ENCODE assay signal across 28 cellular contexts in the genomic region with DNA sequence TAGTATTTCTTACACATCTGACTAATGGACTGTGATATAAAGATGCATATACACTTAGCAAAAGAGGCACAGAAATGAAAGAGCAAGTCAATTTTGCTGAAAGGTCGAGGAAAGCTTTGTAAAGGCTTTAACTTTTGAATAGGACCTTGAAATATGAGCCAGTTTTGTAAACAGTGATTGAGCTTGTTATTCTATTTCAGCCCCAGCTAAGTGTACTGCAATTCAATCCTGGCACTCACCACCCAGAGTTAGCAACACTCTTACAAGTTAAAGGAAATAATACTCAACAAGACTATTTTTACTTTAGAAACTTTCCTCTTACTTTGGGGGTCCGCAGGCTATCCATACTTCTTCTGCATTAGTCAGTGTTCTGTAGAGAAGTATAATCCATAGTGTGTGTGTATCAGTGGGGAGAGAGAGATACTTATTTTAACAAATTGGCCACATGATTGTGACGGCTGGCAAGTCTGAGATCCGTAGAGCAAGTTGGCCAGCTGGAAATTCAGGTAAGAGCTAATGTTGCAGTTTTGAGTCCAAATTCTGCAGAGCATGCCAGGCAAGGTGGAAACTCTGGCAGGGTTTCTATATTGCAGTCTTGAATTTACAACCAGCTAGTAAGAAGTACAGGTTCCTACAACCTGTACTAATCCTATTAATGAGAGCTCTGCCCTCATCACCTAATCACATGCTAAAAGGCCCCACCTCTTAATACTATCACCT. TPM values are rescaled to one million over a fixed set of nuclear protein-coding genes. Genes with fewer than 3 reads are reported as not detected.
DNase-seq lines count a peak whose midpoint lies in the region; ATAC-seq and TF ChIP-seq lines count a peak whose summit lies in the region.
"Had no signal": no experiment of that assay in that cellular context is flagged by ENCODE, and none has a peak within 500 bp of the region (broad histone marks: within the 10 kb centered on the region; RNA-seq: fewer than 3 reads in every experiment).

No MANE protein-coding gene starts in this region.

- H3K4me2 ChIP-seq in BLaER1 treated with 17β-estradiol and CSF1 and Interleukin-3, amounts not matched to agents 10 nM and 100 nM: peak overlapping the region in 6 of 11 experiments; percentile 0 to 36 (median 28); a peak in 8 of 22 replicates
- H3K4me2 ChIP-seq: GM23338, hepatocyte had no signal

- no peaks in the 10 kb centered on the region for H3K27me3 ChIP-seq in BLaER1 treated with 17β-estradiol and CSF1 and Interleukin-3, amounts not matched to agents 10 nM and 100 nM
- no peaks in the 10 kb centered on the region for H3K27me3 ChIP-seq in RWPE2 (ENCODE audit: insufficient read depth, poor library complexity, severe bottlenecking)
- H3K27me3 ChIP-seq: gastrocnemius medialis, hepatocyte, right lobe of liver had no signal

- peaks cover 14 to 71% (median 39%) of the 10 kb centered on the region in 10 experiments for H3K4me1 ChIP-seq in BLaER1 treated with 17β-estradiol and CSF1 and Interleukin-3, amounts not matched to agents 10 nM and 100 nM
- peaks cover 1% of the 10 kb centered on the region for H3K4me1 ChIP-seq in RWPE2 (ENCODE audit: insufficient read depth, poor library complexity, severe bottlenecking)
- H3K4me1 ChIP-seq: gastrocnemius medialis, right lobe of liver had no signal

- peaks cover 41 to 69% (median 61%) of the 10 kb centered on the region in 11 experiments for H3K9me3 ChIP-seq in BLaER1 treated with 17β-estradiol and CSF1 and Interleukin-3, amounts not matched to agents 10 nM and 100 nM (replicated peaks in 1 of 11)
- no peaks in the 10 kb centered on the region for H3K9me3 ChIP-seq in RWPE2 (ENCODE audit: severe bottlenecking)
- H3K9me3 ChIP-seq: gastrocnemius medialis, right lobe of liver had no signal

- ATAC-seq in RWPE2 (ENCODE audit: low read depth): peak; percentile 41; the same call in 1 of the 3 replicates
- ATAC-seq: gastrocnemius medialis; GM23338; left lobe of liver; right lobe of liver; stimulated activated effector memory CD8-positive, alpha-beta T cell treated with anti-CD3 and anti-CD28 coated beads, Interleukin-12 subunit alpha, Interleukin-12 subunit beta, amount 100 ng/mL, for 72 hours had no signal

- peak overlapping the region in 4 of 11 experiments; percentile 34 to 56 (median 50); a peak in 6 of 22 replicates for H3K27ac ChIP-seq in BLaER1 treated with 17β-estradiol and CSF1 and Interleukin-3, amounts not matched to agents 10 nM and 100 nM
- no peak overlapping the region for H3K27ac ChIP-seq in RWPE2 (ENCODE audit: poor library complexity, severe bottlenecking)
- H3K27ac ChIP-seq: gastrocnemius medialis, hepatocyte, right lobe of liver, WERI-Rb-1 had no signal

- peak; percentile 76 for DNase-seq in LNCaP clone FGC (ENCODE audit: low read depth)
- no peak for DNase-seq in RWPE2 (ENCODE audit: low spot score)
- DNase-seq in iris pigment epithelial cell (ENCODE audit: low read depth): peak; percentile 65
- no peak for DNase-seq in cerebellum (ENCODE audit: low spot score)
- no peak for DNase-seq in NCI-H1930 (lab: John Stamatoyannopoulos, UW)
- DNase-seq in NCI-H2029 (lab: John Stamatoyannopoulos, UW): no peak
- no peak for DNase-seq in NCI-H1694 treated with DMSO at 0.1 percent for 48 hours (lab: John Stamatoyannopoulos, UW)
- DNase-seq: activated CD4-positive, alpha-beta T cell treated with anti-CD3 and anti-CD28 coated beads, Interleukin-2, amount 10 ng/mL, durations not matched to agents 7 days and 5 days; activated T-cell treated with anti-CD3 and anti-CD28 coated beads, Interleukin-2, amount 50 U/mL, for 48 hours; CD4-positive, CD25-positive, alpha-beta regulatory T cell; effector CD8-positive, alpha-beta T cell; gastrocnemius medialis; KBM-7; mesenchymal stem cell; NCI-H1417 treated with DMSO at 0.1 percent for 48 hours; NCI-H526 treated with DMSO at 0.1 percent for 48 hours; posterior cingulate gyrus; right lobe of liver; Right ventricle myocardium superior; stimulated activated CD4-positive, alpha-beta T cell treated with anti-CD3 and anti-CD28 coated beads, Interleukin-4, amount 100 ng/mL, for 24 hours; WERI-Rb-1 had no signal

- no peak for TF ChIP-seq CTCF in LNCaP clone FGC (IDR thresholded peaks at IDR 0.05; ENCODE audit: control insufficient read depth, extremely low read depth, insufficient read depth)
- no peak for TF ChIP-seq CTCF in RWPE2 (IDR thresholded peaks at IDR 0.05; ENCODE audit: poor library complexity, severe bottlenecking)

- no peaks in the 10 kb centered on the region for H4K20me1 ChIP-seq in BLaER1 treated with 17β-estradiol and CSF1 and Interleukin-3, amounts not matched to agents 10 nM and 100 nM

- H3K9ac ChIP-seq in BLaER1 treated with 17β-estradiol and CSF1 and Interleukin-3, amounts not matched to agents 10 nM and 100 nM: no peak overlapping the region

- H3K36me3 ChIP-seq in BLaER1 treated with 17β-estradiol and CSF1 and Interleukin-3, amounts not matched to agents 10 nM and 100 nM: peaks cover 0 to 28% (median 0%) of the 10 kb centered on the region in 11 experiments; a peak in 5 of 22 replicates
- no peaks in the 10 kb centered on the region for H3K36me3 ChIP-seq in RWPE2 (ENCODE audit: low read depth)
- H3K36me3 ChIP-seq: gastrocnemius medialis, right lobe of liver, WERI-Rb-1 had no signal

- H3K4me3 ChIP-seq in BLaER1 treated with 17β-estradiol and CSF1 and Interleukin-3, amounts not matched to agents 10 nM and 100 nM: no peak overlapping the region; a peak in 1 of 20 replicates
- H3K4me3 ChIP-seq in LNCaP clone FGC (ENCODE audit: low read depth, low read length) (no peak overlapping the region), RWPE2 (ENCODE audit: severe bottlenecking) (no peak overlapping the region)
- H3K4me3 ChIP-seq: gastrocnemius medialis, GM23338, hepatocyte, right lobe of liver had no signal

RNA-seq across cellular contexts. Expression of a gene that starts 33.5 kb away (rescaled TPM):
- 0.27 TPM for total RNA-seq in cerebellum
- total RNA-seq: GM23338 had no signal

RNA-seq across cellular contexts. Expression of a gene that starts 48.2 kb away (rescaled TPM):
- total RNA-seq in cerebellum: 0.64 TPM
- total RNA-seq: activated CD4-positive, alpha-beta T cell treated with anti-CD3 and anti-CD28 coated beads, Interleukin-2, amount 10 ng/mL, durations not matched to agents 7 days and 5 days; CD4-positive, CD25-positive, alpha-beta regulatory T cell; gastrocnemius medialis; GM23338; hepatocyte; left lobe of liver; right lobe of liver; Right ventricle myocardium superior; subcutaneous adipose tissue; urinary bladder had no signal

Comparison
In these comparisons a context has a peak if more than half of its experiments do, and no peak if none do; other contexts are left out.
1. DNase-seq: peak in LNCaP clone FGC (single experiment) and iris pigment epithelial cell (single experiment); none in RWPE2 (single experiment), cerebellum (single experiment), NCI-H1930 (0 of 2), NCI-H2029 (single experiment) and NCI-H1694 treated with DMSO at 0.1 percent for 48 hours (single experiment).